ENCODE assay signal across 10 cellular contexts in genomic region chr3:194872669-194872977, GRCh38.
DNase-seq lines count a peak whose midpoint lies in the region; ATAC-seq and TF ChIP-seq lines count a peak whose summit lies in the region.
"Had no signal": no experiment of that assay in that cellular context is flagged by ENCODE, and none has a peak within 500 bp of the region (broad histone marks: within the 10 kb centered on the region; RNA-seq: fewer than 3 reads in every experiment).

No MANE protein-coding gene starts in this region.

- no peak for ATAC-seq in GM21825 (IDR thresholded peaks at IDR 0.05; ENCODE audit: unreplicated experiment)
- ATAC-seq: T-cell had no signal

- TF ChIP-seq CTCF in AG04450 (IDR thresholded peaks at IDR 0.05; ENCODE audit: low read depth, low read length) (no peak), mammary epithelial cell (conservative IDR thresholded peaks at IDR 0.05 in 1 of 2, IDR thresholded peaks at IDR 0.05 in 1 of 2; ENCODE audit: extremely low read depth in 1 of 2, insufficient read depth in 1 of 2, low read depth in 1 of 2, low read length in 2 of 2) (no peak)

- peak overlapping the region; percentile 57 for H2AFZ ChIP-seq in mammary epithelial cell (ENCODE audit: low read depth, low read length)
- H2AFZ ChIP-seq: parathyroid adenoma had no signal

- POLR2A ChIA-PET in AG04450 (lab: Yijun Ruan, JAX) = interaction anchor here (0.6 kb wide), 2 partner anchors 16 to 398 kb away, joined by 3 read pairs; no protein-coding TSS in a partner anchor

- in situ Hi-C loops in mammary epithelial cell (cut with MboI; ENCODE audit: low sequenced_read_pairs in 2 of 2) = no loop called here

- CTCF ChIA-PET in AG04450 (lab: Charles Lee) (interaction anchor here (1.2 kb wide), 1 partner anchor 398 kb away, joined by 3 read pairs; no protein-coding TSS in a partner anchor), mammary epithelial cell (lab: Charles Lee; ENCODE audit: low non-redundant PET) (interaction anchor here (1.0 kb wide), 1 partner anchor 190 kb away, joined by 4 read pairs; no protein-coding TSS in a partner anchor)

- H3K9ac ChIP-seq in HUES64 (ENCODE audit: low read depth, low read length) = no peak overlapping the region
- no peak overlapping the region for H3K9ac ChIP-seq in mammary epithelial cell (ENCODE audit: insufficient read depth, low read length)
- H3K9ac ChIP-seq: parathyroid adenoma had no signal

- H3K27me3 ChIP-seq in AG04450 (ENCODE audit: control insufficient read depth, insufficient read depth, low read length) (peaks cover 2% of the 10 kb centered on the region), HUES64 (ENCODE audit: insufficient read depth, low read length) (no peaks in the 10 kb centered on the region), mammary epithelial cell (ENCODE audit: insufficient read depth, low read length) (no peaks in the 10 kb centered on the region)

- H3K9me3 ChIP-seq in AG04450 (ENCODE audit: control insufficient read depth, insufficient read depth, low read length) = peaks cover 13% of the 10 kb centered on the region
- H3K9me3 ChIP-seq in HUES64 (ENCODE audit: insufficient read depth, low read depth, low read length) = no peaks in the 10 kb centered on the region
- no peaks in the 10 kb centered on the region for H3K9me3 ChIP-seq in mammary epithelial cell (replicated peaks; ENCODE audit: insufficient read depth, low read length)

- H3K36me3 ChIP-seq in HUES64 (ENCODE audit: insufficient read depth, low read length) (no peaks in the 10 kb centered on the region), mammary epithelial cell (ENCODE audit: insufficient read depth, low read length) (no peaks in the 10 kb centered on the region)

- no peaks in the 10 kb centered on the region for H3K79me2 ChIP-seq in mammary epithelial cell (ENCODE audit: insufficient read depth, low read length)
- H3K79me2 ChIP-seq: parathyroid adenoma had no signal

- H3K4me1 ChIP-seq in HUES64 (ENCODE audit: insufficient read depth, low read length) (peaks cover 27% of the 10 kb centered on the region), mammary epithelial cell (ENCODE audit: insufficient read depth, low read length) (peaks cover 38% of the 10 kb centered on the region)

- intact Hi-C loops in mammary epithelial cell (cut with micrococcal nuclease) = loop anchor here (5.0 to 10.0 kb wide), 3 partner anchors 190 to 390 kb away; no protein-coding TSS in a partner anchor

- DNase-seq in AG04450 (ENCODE audit: low read depth, low spot score) = peak; percentile 64
- DNase-seq in mammary epithelial cell = peak; percentile 68
- DNase-seq in islet precursor cell = peak; percentile 89
- DNase-seq in SIG-M5 (lab: John Stamatoyannopoulos, UW) = no peak
- DNase-seq in H4 (ENCODE audit: low spot score) = no peak
- no peak for DNase-seq in NCI-H2081 treated with DMSO at 0.1 percent for 48 hours (lab: John Stamatoyannopoulos, UW)
- DNase-seq: T-cell had no signal

- BruUV-seq in mammary epithelial cell (replicated peaks; lab: Mats Ljungman, UMichigan) = no TSS peak

- dilution Hi-C loops in mammary epithelial cell (cut with HindIII; ENCODE audit: low sequenced_read_pairs) = no loop called here

- peak overlapping the region; percentile 61 for H3K4me2 ChIP-seq in mammary epithelial cell (ENCODE audit: insufficient read depth, low read depth, low read length)

- 0% methylated on average over 2 of the region's 2 CpGs for WGBS in HUES64
- 0% methylated on average over 2 of the region's 2 CpGs for WGBS in mammary epithelial cell (ENCODE audit: low coverage, missing lambda C conversion rate)

- H3K4me3 ChIP-seq in AG04450 (ENCODE audit: low read depth, low read length) = no peak overlapping the region
- H3K4me3 ChIP-seq in HUES64 (ENCODE audit: low read length) = no peak overlapping the region
- H3K4me3 ChIP-seq in mammary epithelial cell (replicated peaks in 1 of 3; ENCODE audit: insufficient read depth in 1 of 3, low read depth in 2 of 3, low read length in 3 of 3) = no peak overlapping the region

- no peaks in the 10 kb centered on the region for H4K20me1 ChIP-seq in mammary epithelial cell (ENCODE audit: insufficient read depth, low read length)

- peak overlapping the region; percentile 88 for H3K27ac ChIP-seq in AG04450 (ENCODE audit: low read depth, low read length)
- H3K27ac ChIP-seq in HUES64 (ENCODE audit: low read depth, low read length) = peak overlapping the region; percentile 49; the same call in 1 of the 2 replicates
- H3K27ac ChIP-seq in mammary epithelial cell (ENCODE audit: insufficient read depth, low read depth, low read length) = peak overlapping the region; percentile 69
- H3K27ac ChIP-seq: parathyroid adenoma had no signal

Comparison
In these comparisons a context has a peak if more than half of its experiments do, and no peak if none do; other contexts are left out.
1. DNase-seq: peak in AG04450 (single experiment), mammary epithelial cell (single experiment) and islet precursor cell (single experiment); none in SIG-M5 (single experiment), H4 (single experiment) and NCI-H2081 treated with DMSO at 0.1 percent for 48 hours (single experiment).
2. Peak in every context shown above with its lines, with median percentiles within 50 percentile points of each other: H3K27ac ChIP-seq.